ENCODE assay signal across 10 cellular contexts in the genomic region with DNA sequence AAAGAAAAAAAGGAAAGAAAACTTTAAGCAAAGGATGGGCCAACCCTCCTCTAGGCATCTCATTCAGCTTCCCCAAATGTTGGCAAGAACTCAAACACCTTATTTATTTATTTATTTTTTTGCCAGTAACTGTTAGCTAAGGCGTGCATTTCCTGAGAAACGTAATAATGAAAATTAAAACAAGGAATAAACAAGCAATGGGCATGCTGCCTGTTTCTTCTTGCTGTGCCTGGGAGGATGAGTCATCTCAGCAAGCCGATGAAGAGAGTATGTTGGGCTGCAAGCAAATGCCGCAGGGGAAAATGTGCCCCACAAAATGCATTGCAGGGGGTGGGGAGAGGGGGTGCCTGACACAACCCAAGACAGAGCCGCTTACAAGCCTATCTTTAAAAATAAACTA. TPM values are rescaled to one million over a fixed set of nuclear protein-coding genes. Genes with fewer than 3 reads are reported as not detected.
DNase-seq lines count a peak whose midpoint lies in the region; ATAC-seq, FAIRE-seq and TF ChIP-seq lines count a peak whose summit lies in the region.
"Had no signal": no experiment of that assay in that cellular context is flagged by ENCODE, and none has a peak within 500 bp of the region (broad histone marks: within the 10 kb centered on the region; RNA-seq: fewer than 3 reads in every experiment).

No MANE protein-coding gene starts in this region.

- H3K27ac Mint-ChIP-seq in HFFc6 (no peak overlapping the region), brain (peak overlapping the region in 4 of 5 experiments; percentile 14 to 84 (median 76))
- H3K27ac Mint-ChIP-seq: memory B cell had no signal

- CTCF ChIA-PET in A549 (lab: Yijun Ruan, JAX) = no interaction called here

- ATAC-seq in A549 (peak; percentile 60 to 61; a peak in 3 of 6 replicates), right lobe of liver (peak; percentile 30 to 55 (median 48)), HG03025 (IDR thresholded peaks at IDR 0.05; ENCODE audit: low FRiP score, unreplicated experiment) (no peak), HG03432 (IDR thresholded peaks at IDR 0.05; ENCODE audit: unreplicated experiment) (no peak)
- ATAC-seq: CD8-positive, alpha-beta T cell had no signal

- H3K36me3 Mint-ChIP-seq in HFFc6 (ENCODE audit: low read depth) (no peaks in the 10 kb centered on the region), brain (peaks cover 33% of the 10 kb centered on the region)

- H3K4me1 ChIP-seq in A549 (peaks cover 30% of the 10 kb centered on the region), right lobe of liver (no peaks in the 10 kb centered on the region)

- TF ChIP-seq POLR2A in A549 (IDR thresholded peaks at IDR 0.05; ENCODE audit: low read length) (no peak), right lobe of liver (IDR thresholded peaks at IDR 0.05) (no peak)

- H3K4me3 Mint-ChIP-seq in HFFc6 (peak overlapping the region; percentile 72), brain (peak overlapping the region in 4 of 5 experiments; percentile 57 to 77 (median 68))
- H3K4me3 Mint-ChIP-seq: CD8-positive, alpha-beta T cell; memory B cell had no signal

- H3K27ac ChIP-seq in A549 (no peak overlapping the region), right lobe of liver (no peak overlapping the region)

- no peak for TF ChIP-seq EP300 in A549 (IDR thresholded peaks at IDR 0.05)

- 20% methylated on average over 5 of the region's 5 CpGs for WGBS in A549 (ENCODE audit: missing lambda C conversion rate)
- 50% methylated on average over 5 of the region's 5 CpGs for WGBS in right lobe of liver (ENCODE audit: insufficient coverage, low coverage, low lambda C conversion rate, missing lambda C conversion rate)

- H3K9me3 ChIP-seq in A549 (no peaks in the 10 kb centered on the region), right lobe of liver (no peaks in the 10 kb centered on the region)

- DNase-seq in A549 (ENCODE audit: low read depth in 1 of 2, low spot score in 1 of 2) (no peak), HFFc6 (peak; percentile 85), right lobe of liver (no peak), UCSD-AML1 (lab: John Stamatoyannopoulos, UW; ENCODE audit: unreplicated experiment) (no peak)
- no peak for DNase-seq in NK-92 treated with Interleukin-12 subunit alpha and Interleukin-12 subunit beta, amount 100 ng/mL, for 24 hours (lab: John Stamatoyannopoulos, UW)
- DNase-seq: CD8-positive, alpha-beta T cell had no signal

- peak overlapping the region; percentile 48 for H3K4me2 ChIP-seq in A549

- no peaks in the 10 kb centered on the region for H3K27me3 ChIP-seq in right lobe of liver

- FAIRE-seq in A549 (lab: Jason Lieb, UNC) = no peak

- no peaks in the 10 kb centered on the region for H3K36me3 ChIP-seq in right lobe of liver

- no peak for TF ChIP-seq RAD21 in A549 (conservative IDR thresholded peaks at IDR 0.05 in 1 of 2, IDR thresholded peaks at IDR 0.05 in 1 of 2)

- H3K4me1 Mint-ChIP-seq in HFFc6 (ENCODE audit: low read depth) (peaks cover 55% of the 10 kb centered on the region), brain (peaks cover 38% of the 10 kb centered on the region)
- H3K4me1 Mint-ChIP-seq: memory B cell had no signal

- POLR2A ChIA-PET in A549 (lab: Yijun Ruan, JAX) = no interaction called here

- no peaks in the 10 kb centered on the region for H3K9me3 Mint-ChIP-seq in HFFc6
- H3K9me3 Mint-ChIP-seq in brain = peaks cover 0 to 4% (median 0%) of the 10 kb centered on the region in 5 experiments
- H3K9me3 Mint-ChIP-seq: CD8-positive, alpha-beta T cell had no signal

- no peak for TF ChIP-seq CTCF in A549 (IDR thresholded peaks at IDR 0.05)
- TF ChIP-seq CTCF in HFFc6 (IDR thresholded peaks at IDR 0.05) = no peak
- TF ChIP-seq CTCF in brain (conservative IDR thresholded peaks at IDR 0.05) = no peak
- no peak for TF ChIP-seq CTCF in right lobe of liver (IDR thresholded peaks at IDR 0.05)

- H3K4me3 ChIP-seq in A549 (no peak overlapping the region), right lobe of liver (no peak overlapping the region)

- intact Hi-C loops in right lobe of liver (cut with DNase I) = no loop called here

- H3K27me3 Mint-ChIP-seq in HFFc6 (ENCODE audit: insufficient read depth) (peaks cover 4% of the 10 kb centered on the region), brain (peaks cover 4% of the 10 kb centered on the region)

TF ChIP-seq in A549, 52 proteins besides CTCF, POLR2A, EP300 and RAD21:
- no peak for TF ChIP-seq HOXB5 (CRISPR knock-in tag; IDR thresholded peaks at IDR 0.05)
- 0 out of 2 replicates have a peak, but pooled peaks have one; percentile 41 for TF ChIP-seq FOSL2 (IDR thresholded peaks at IDR 0.05)
- peak; percentile 67 for TF ChIP-seq FOSL2 (CRISPR knock-in tag; IDR thresholded peaks at IDR 0.05)

RNA-seq across cellular contexts. Expression of gene EIF4E3, which starts 40.5 kb away (rescaled TPM):
- polyA plus RNA-seq in A549 (2011; rRNA removed) (4.6 and 5.5 TPM in 2 replicates), A549 (2017; fragmentation: RNase III; extraction: RNeasy Plus Mini Kit Qiagen cat#74134 plus additional on column Dnase treatment) (2.3 to 2.8 TPM (median 2.7 TPM) in 3 replicates), brain (ENCODE audit: insufficient read depth, low read depth, low replicate concordance) (7.2 TPM)
- polyA plus RNA-seq in A549 (2012; cell fraction: cytosol; rRNA removed) = 0.87 and 1.0 TPM in 2 replicates
- 0.22 and 0.55 TPM in 2 replicates for polyA plus RNA-seq in A549 (2012; cell fraction: nucleus; rRNA removed)
- polyA minus RNA-seq in A549 (2011; rRNA and poly(A)+ RNA removed) = 2.6 and 2.7 TPM in 2 replicates
- 1 to 10 TPM in 2 of 6 experiments, under 1 TPM in 4; 0.65 to 1.1 (median 0.94) TPM for total RNA-seq in HFFc6 (2021; fragmentation: NEBNext Ultra II Directional; extraction: Animal tissue kit (Norgen Biotek cat#: 25700))
- 10 to 100 TPM in 2 of 6 experiments, 1 to 10 TPM in 4; 6.4 to 12.2 (median 8.2) TPM for total RNA-seq in right lobe of liver

Comparison
In these comparisons a context has a peak if more than half of its experiments do, and no peak if none do; other contexts are left out.
1. ATAC-seq: peak in A549 (2 of 2) and right lobe of liver (4 of 4); none in HG03025 (single experiment) and HG03432 (single experiment).